8 cellular contexts compared by ENCODE assay signal in the genomic region with DNA sequence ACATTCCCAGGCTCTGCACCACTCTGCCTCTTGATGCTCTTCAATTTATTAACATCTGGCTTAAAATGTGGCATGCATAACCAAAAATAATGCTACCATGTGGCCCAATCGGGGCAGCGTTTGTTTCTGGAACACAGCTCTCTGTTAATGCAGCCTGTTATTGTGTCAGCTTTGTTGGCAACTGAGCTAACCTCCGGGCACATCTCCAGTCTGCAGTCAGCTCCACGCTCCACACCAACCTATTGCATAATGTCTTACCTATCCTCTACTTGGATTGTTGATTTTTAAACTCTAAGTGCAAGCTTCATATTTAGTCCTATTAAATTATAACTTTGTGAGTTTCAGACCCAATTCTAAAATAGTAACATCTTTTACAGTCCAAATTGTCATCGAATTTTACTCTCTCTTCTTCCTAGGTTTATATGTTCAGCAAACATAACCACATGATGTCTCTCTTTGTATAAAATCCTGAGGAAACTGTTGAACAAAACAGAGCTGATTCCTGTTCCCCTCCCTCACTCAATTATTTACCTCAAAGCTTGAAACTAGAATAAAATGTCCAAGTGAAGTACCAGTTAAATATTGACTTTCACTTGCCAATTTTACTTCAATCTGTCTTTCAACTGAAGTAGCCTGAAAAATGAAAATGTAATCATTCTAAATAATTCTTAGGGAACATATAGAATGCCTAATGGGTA.
DNase-seq lines count a peak whose midpoint lies in the region; ATAC-seq and TF ChIP-seq lines count a peak whose summit lies in the region.

No MANE protein-coding gene starts in this region.

- no peak overlapping the region for H3K4me3 Mint-ChIP-seq in T-helper 17 cell

- H3K36me3 Mint-ChIP-seq in T-helper 17 cell (ENCODE audit: low read depth) = no peaks in the 10 kb centered on the region

- H3K9me3 ChIP-seq in BLaER1 = no peaks in the 10 kb centered on the region
- no peaks in the 10 kb centered on the region for H3K9me3 ChIP-seq in mucosa of descending colon
- H3K9me3 ChIP-seq in T-helper 17 cell (ENCODE audit: control insufficient read depth, low read length, poor library complexity, severe bottlenecking) = no peaks in the 10 kb centered on the region

- peaks cover 2% of the 10 kb centered on the region for H3K4me1 Mint-ChIP-seq in T-helper 17 cell

- H3K27ac ChIP-seq in BLaER1 (no peak overlapping the region), dorsolateral prefrontal cortex (peak overlapping the region in 1 of 59 donors; percentile 22)

- no peaks in the 10 kb centered on the region for H4K20me1 ChIP-seq in BLaER1

- H3K4me1 ChIP-seq in BLaER1 (peaks cover 8% of the 10 kb centered on the region), mucosa of descending colon (ENCODE audit: low read depth) (no peaks in the 10 kb centered on the region)

- peaks cover 37% of the 10 kb centered on the region for H3K27me3 Mint-ChIP-seq in T-helper 17 cell

- H3K27me3 ChIP-seq in BLaER1 = no peaks in the 10 kb centered on the region
- no peaks in the 10 kb centered on the region for H3K27me3 ChIP-seq in dorsolateral prefrontal cortex

- no peak overlapping the region for H3K27ac Mint-ChIP-seq in T-helper 17 cell

- no peak overlapping the region for H3K9ac ChIP-seq in BLaER1

- H3K4me2 ChIP-seq in BLaER1 = peak overlapping the region; percentile 36

- TF ChIP-seq CTCF in dorsolateral prefrontal cortex (IDR thresholded peaks at IDR 0.05 in 54 of 56, conservative IDR thresholded peaks at IDR 0.05 in 2 of 56; ENCODE audit: low read depth in 1 of 56, partially characterized antibody in 56 of 56) = no peak
- no peak for TF ChIP-seq CTCF in mucosa of descending colon (IDR thresholded peaks at IDR 0.05)

- intact Hi-C loops in dorsolateral prefrontal cortex (cut with DNase I) = no loop called here
- intact Hi-C loops in mucosa of descending colon (cut with DNase I, micrococcal nuclease) = no loop called here

- no peaks in the 10 kb centered on the region for H3K36me3 ChIP-seq in BLaER1
- no peaks in the 10 kb centered on the region for H3K36me3 ChIP-seq in mucosa of descending colon (ENCODE audit: low read depth)

- peak; percentile 86 for DNase-seq in NCI-H1694 treated with DMSO at 0.1 percent for 48 hours (lab: John Stamatoyannopoulos, UW)
- DNase-seq in dorsolateral prefrontal cortex = peak in 8 of 10 donors; percentile 44 to 78 (median 58)
- peak in 2 of 3 donors; percentile 50 to 52 for DNase-seq in mucosa of descending colon
- no peak for DNase-seq in T-helper 17 cell
- DNase-seq in stimulated activated naive CD8-positive, alpha-beta T cell treated with anti-CD3 and anti-CD28 coated beads, Interleukin-15, Interleukin-2, amounts not matched to agents 100 U/mL and 50 U/mL, for 24 hours = no peak

- ATAC-seq in mucosa of descending colon (peak; percentile 62), T-helper 17 cell (no peak), GM19397 (IDR thresholded peaks at IDR 0.05; ENCODE audit: unreplicated experiment) (no peak), GM21381 (IDR thresholded peaks at IDR 0.05; ENCODE audit: unreplicated experiment) (no peak)
- ATAC-seq in stimulated activated naive CD8-positive, alpha-beta T cell treated with anti-CD3 and anti-CD28 coated beads, Interleukin-15, Interleukin-2, amounts not matched to agents 100 U/mL and 50 U/mL, for 24 hours = no peak

- H3K4me3 ChIP-seq in BLaER1 (no peak overlapping the region), dorsolateral prefrontal cortex (peak overlapping the region in 40 of 59 donors; percentile 9 to 53 (median 28)), mucosa of descending colon (no peak overlapping the region)

Comparison
In these comparisons a context has a peak if more than half of its experiments do, and no peak if none do; other contexts are left out.
1. H3K4me3 ChIP-seq: peak in dorsolateral prefrontal cortex (40 of 59); none in BLaER1 (single experiment) and mucosa of descending colon (single experiment).
2. DNase-seq: peak in NCI-H1694 treated with DMSO at 0.1 percent for 48 hours (single experiment), dorsolateral prefrontal cortex (8 of 10) and mucosa of descending colon (2 of 3); none in T-helper 17 cell (0 of 3) and stimulated activated naive CD8-positive, alpha-beta T cell treated with anti-CD3 and anti-CD28 coated beads, Interleukin-15, Interleukin-2, amounts not matched to agents 100 U/mL and 50 U/mL, for 24 hours (single experiment).